8 cellular contexts compared by ENCODE assay signal in genomic region chr12:12716151-12716844, GRCh38. TPM values are rescaled to one million over a fixed set of nuclear protein-coding genes. Genes with fewer than 3 reads are reported as not detected.
DNase-seq lines count a peak whose midpoint lies in the region; ATAC-seq and TF ChIP-seq lines count a peak whose summit lies in the region.

No MANE protein-coding gene starts in this region.

- CTCF ChIA-PET in BJ (lab: Yijun Ruan, JAX) = interaction anchor here (0.7 to 1.9 kb wide), 7 partner anchors 11 to 383 kb away, joined by 3 to 9 read pairs (median 4); no protein-coding TSS in a partner anchor
- CTCF ChIA-PET in HEK293 (lab: Yijun Ruan, JAX) = interaction anchor here (0.6 to 1.7 kb wide), 7 partner anchors 10 to 370 kb away, joined by 3 to 11 read pairs (median 3); no protein-coding TSS in a partner anchor

- DNase-seq in BJ (ENCODE audit: low read depth) (no peak), WERI-Rb-1 (no peak), fibroblast of peridontal ligament (ENCODE audit: extremely low read depth) (peak; percentile 56)

- POLR2A ChIA-PET in BJ (lab: Charles Lee) (interaction anchor here (0.7 to 1.1 kb wide), 2 partner anchors 9 to 339 kb away, joined by 6 to 7 read pairs; no protein-coding TSS in a partner anchor), HEK293 (lab: Yijun Ruan, JAX) (interaction anchor here (0.6 to 4.7 kb wide), 6 partner anchors 10 to 359 kb away, joined by 3 to 55 read pairs (median 4); partner anchors contain the start of genes BORCS5 and CREBL2)

- H3K27ac ChIP-seq in HEK293 (ENCODE audit: extremely low read depth, low read depth, low read length) (peak overlapping the region; percentile 99), WERI-Rb-1 (peak overlapping the region; percentile 100), neutrophil (peak overlapping the region; percentile 95)

- H3K9me3 ChIP-seq in HEK293 (ENCODE audit: control insufficient read depth, insufficient read depth, low read depth, low read length) (no peaks in the 10 kb centered on the region), WERI-Rb-1 (ENCODE audit: severe bottlenecking) (no peaks in the 10 kb centered on the region), neutrophil (no peaks in the 10 kb centered on the region)

- no peak for ATAC-seq in HG02885 (IDR thresholded peaks at IDR 0.05; ENCODE audit: poor library complexity, unreplicated experiment)
- no peak for ATAC-seq in HG03196 (IDR thresholded peaks at IDR 0.05; ENCODE audit: unreplicated experiment)
- no peak for ATAC-seq in HG02938 (IDR thresholded peaks at IDR 0.05; ENCODE audit: unreplicated experiment)

- H3K36me3 ChIP-seq in BJ (ENCODE audit: control insufficient read depth, insufficient read depth, low read length) (no peaks in the 10 kb centered on the region), HEK293 (ENCODE audit: control insufficient read depth in 2 of 2, insufficient read depth in 1 of 2, low read length in 2 of 2) (peaks cover 3 to 24% of the 10 kb centered on the region in 2 experiments; a peak in 2 of 3 replicates), WERI-Rb-1 (peaks cover 33% of the 10 kb centered on the region), neutrophil (peaks cover 25% of the 10 kb centered on the region)

- H3K4me3 ChIP-seq in BJ (ENCODE audit: low read depth, low read length) = peak overlapping the region; percentile 69
- H3K4me3 ChIP-seq in HEK293 (ENCODE audit: low read depth, low read length) = peak overlapping the region; percentile 51
- H3K4me3 ChIP-seq in WERI-Rb-1 (ENCODE audit: low read depth, low read length) = peak overlapping the region; percentile 88
- H3K4me3 ChIP-seq in neutrophil (ENCODE audit: low read depth in 1 of 2, low read length in 1 of 2) = peak overlapping the region; percentile 91

- H3K4me1 ChIP-seq in HEK293 (ENCODE audit: control insufficient read depth, insufficient read depth, low read length) (peaks cover 27% of the 10 kb centered on the region), neutrophil (ENCODE audit: control insufficient read depth in 1 of 2, insufficient read depth in 1 of 2, low read depth in 1 of 2, low read length in 1 of 2) (peaks cover 47 to 50% of the 10 kb centered on the region in 2 experiments)

- TF ChIP-seq CTCF in BJ (IDR thresholded peaks at IDR 0.05; ENCODE audit: insufficient read depth, low read depth, low read length) (no peak), HEK293 (tag by site-specific recombination; IDR thresholded peaks at IDR 0.05) (no peak), WERI-Rb-1 (IDR thresholded peaks at IDR 0.05; ENCODE audit: low read depth, low read length) (no peak), neutrophil (IDR thresholded peaks at IDR 0.05) (no peak)

- no peaks in the 10 kb centered on the region for H3K27me3 ChIP-seq in BJ (ENCODE audit: control insufficient read depth, insufficient read depth, low read length)
- H3K27me3 ChIP-seq in WERI-Rb-1 (ENCODE audit: insufficient read depth, low read depth, severe bottlenecking) = no peaks in the 10 kb centered on the region
- no peaks in the 10 kb centered on the region for H3K27me3 ChIP-seq in neutrophil

TF ChIP-seq in HEK293, 187 proteins besides CTCF, POLR2A, EP300 and RAD21:
- TF ChIP-seq, protein P1, sequence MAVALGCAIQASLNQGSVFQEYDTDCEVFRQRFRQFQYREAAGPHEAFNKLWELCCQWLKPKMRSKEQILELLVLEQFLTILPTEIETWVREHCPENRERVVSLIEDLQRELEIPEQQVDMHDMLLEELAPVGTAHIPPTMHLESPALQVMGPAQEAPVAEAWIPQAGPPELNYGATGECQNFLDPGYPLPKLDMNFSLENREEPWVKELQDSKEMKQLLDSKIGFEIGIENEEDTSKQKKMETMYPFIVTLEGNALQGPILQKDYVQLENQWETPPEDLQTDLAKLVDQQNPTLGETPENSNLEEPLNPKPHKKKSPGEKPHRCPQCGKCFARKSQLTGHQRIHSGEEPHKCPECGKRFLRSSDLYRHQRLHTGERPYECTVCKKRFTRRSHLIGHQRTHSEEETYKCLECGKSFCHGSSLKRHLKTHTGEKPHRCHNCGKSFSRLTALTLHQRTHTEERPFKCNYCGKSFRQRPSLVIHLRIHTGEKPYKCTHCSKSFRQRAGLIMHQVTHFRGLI (tag by site-specific recombination; IDR thresholded peaks at IDR 0.05) = no peak
- peak; percentile 86 for TF ChIP-seq PRDM1 (tag by site-specific recombination; IDR thresholded peaks at IDR 0.05)
- TF ChIP-seq, protein P2, sequence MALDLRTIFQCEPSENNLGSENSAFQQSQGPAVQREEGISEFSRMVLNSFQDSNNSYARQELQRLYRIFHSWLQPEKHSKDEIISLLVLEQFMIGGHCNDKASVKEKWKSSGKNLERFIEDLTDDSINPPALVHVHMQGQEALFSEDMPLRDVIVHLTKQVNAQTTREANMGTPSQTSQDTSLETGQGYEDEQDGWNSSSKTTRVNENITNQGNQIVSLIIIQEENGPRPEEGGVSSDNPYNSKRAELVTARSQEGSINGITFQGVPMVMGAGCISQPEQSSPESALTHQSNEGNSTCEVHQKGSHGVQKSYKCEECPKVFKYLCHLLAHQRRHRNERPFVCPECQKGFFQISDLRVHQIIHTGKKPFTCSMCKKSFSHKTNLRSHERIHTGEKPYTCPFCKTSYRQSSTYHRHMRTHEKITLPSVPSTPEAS (tag by site-specific recombination; IDR thresholded peaks at IDR 0.05) = 0 out of 2 replicates have a peak, but pooled peaks have one; percentile 6
- TF ChIP-seq ZBTB48 (tag by site-specific recombination; IDR thresholded peaks at IDR 0.05) = peak; percentile 52; the same call in 1 of the 2 replicates
- TF ChIP-seq ZNF514 (tag by site-specific recombination; IDR thresholded peaks at IDR 0.05) = no peak
- no peak for TF ChIP-seq PBX3 (CRISPR knock-in tag; IDR thresholded peaks at IDR 0.05)
- TF ChIP-seq ZNF560 (tag by site-specific recombination; IDR thresholded peaks at IDR 0.05; ENCODE audit: borderline replicate concordance) = no peak
- no peak for TF ChIP-seq ZNF175 (tag by site-specific recombination; IDR thresholded peaks at IDR 0.05)
- no peak for TF ChIP-seq ZNF596 (tag by site-specific recombination; IDR thresholded peaks at IDR 0.05)
- TF ChIP-seq ZNF707 (tag by site-specific recombination; IDR thresholded peaks at IDR 0.05) = no peak
- TF ChIP-seq PRDM4 (tag by site-specific recombination; IDR thresholded peaks at IDR 0.05) = no peak
- TF ChIP-seq ZNF830 (tag by site-specific recombination; IDR thresholded peaks at IDR 0.05; ENCODE audit: low read depth) = no peak
- TF ChIP-seq ZNF366 (tag by site-specific recombination; conservative IDR thresholded peaks at IDR 0.05) = peak; percentile 72
- no peak for TF ChIP-seq ZNF223 (tag by site-specific recombination; IDR thresholded peaks at IDR 0.05)
- no peak for TF ChIP-seq ZNF121 (tag by site-specific recombination; IDR thresholded peaks at IDR 0.05)
- TF ChIP-seq ZNF837 (tag by site-specific recombination; IDR thresholded peaks at IDR 0.05) = no peak
- TF ChIP-seq ZNF148 (tag by site-specific recombination; IDR thresholded peaks at IDR 0.05; ENCODE audit: borderline replicate concordance) = no peak

RNA-seq across cellular contexts. Expression of gene CDKN1B, which starts 0.9 kb away (rescaled TPM):
- polyA plus RNA-seq in BJ (2011; rRNA removed) = 19.7 and 21.7 TPM in 2 replicates
- polyA minus RNA-seq in BJ (2011; rRNA and poly(A)+ RNA removed) = 11.6 and 17.5 TPM in 2 replicates

RNA-seq across cellular contexts. Expression of gene GPR19, which starts 20.3 kb away (rescaled TPM):
- 0.42 and 0.60 TPM in 2 replicates for polyA plus RNA-seq in BJ (2011; rRNA removed)
- polyA minus RNA-seq in BJ (2011; rRNA and poly(A)+ RNA removed) = 0.21 and 0.57 TPM in 2 replicates
